In the genomic region with DNA sequence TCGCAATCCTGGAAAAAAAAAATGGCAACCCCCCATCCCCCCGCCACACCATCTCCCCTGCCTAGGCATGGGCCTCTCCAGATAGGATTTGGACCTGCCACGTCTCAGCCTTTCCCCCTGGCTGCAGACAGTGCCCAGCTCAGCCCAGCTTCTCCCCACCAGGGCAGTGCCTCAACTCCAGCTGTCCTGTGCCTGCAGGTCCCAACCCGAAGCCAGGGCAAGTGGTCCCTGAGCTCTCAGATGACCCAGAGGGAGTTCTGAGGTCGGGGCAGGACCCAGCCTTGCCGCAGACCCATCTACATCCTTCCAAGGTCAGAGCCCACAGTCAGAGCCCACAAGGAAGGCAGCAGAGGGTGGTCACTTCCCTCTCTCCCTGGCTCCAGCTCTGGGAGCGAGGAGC, we compare ENCODE assay signal across 12 cellular contexts.
A peak's percentile ranks its signal among the peaks of the same experiment; 100 is the strongest.
DNase-seq lines count a peak whose midpoint lies in the region; ATAC-seq and TF ChIP-seq lines count a peak whose summit lies in the region.
"Had no signal": no experiment of that assay in that cellular context is flagged by ENCODE, and none has a peak within 500 bp of the region (broad histone marks: within the 10 kb centered on the region; RNA-seq: fewer than 3 reads in every experiment).

No MANE protein-coding gene starts in this region.

- H3K36me3 ChIP-seq in H7 (replicated peaks; ENCODE audit: control insufficient read depth, insufficient read depth, low read length) (no peaks in the 10 kb centered on the region), osteoblast (ENCODE audit: insufficient read depth, low read length) (no peaks in the 10 kb centered on the region)

- peak; percentile 58 for DNase-seq in H7
- peak; percentile 46 for DNase-seq in ecto neural progenitor cell (ENCODE audit: low spot score)
- DNase-seq in osteoblast (ENCODE audit: insufficient read length, low spot score, missing footprints): no peak
- no peak for DNase-seq in DMS53 treated with DMSO at 0.1 percent for 48 hours (lab: John Stamatoyannopoulos, UW; ENCODE audit: unreplicated experiment)
- DNase-seq in hepatic stellate cell (ENCODE audit: low spot score): no peak
- DNase-seq in NCI-H1105 treated with DMSO at 0.1 percent for 48 hours (lab: John Stamatoyannopoulos, UW): no peak
- DNase-seq: CD4-positive, alpha-beta memory T cell; DMS79 treated with DMSO at 0.1 percent for 48 hours; EL had no signal

- H3K27me3 ChIP-seq in H7 (ENCODE audit: control insufficient read depth, insufficient read depth, low read length): peaks cover 22% of the 10 kb centered on the region
- peaks cover 12% of the 10 kb centered on the region for H3K27me3 ChIP-seq in osteoblast (ENCODE audit: insufficient read depth, low read length)

- peaks cover 32% of the 10 kb centered on the region for H3K4me1 ChIP-seq in osteoblast (ENCODE audit: insufficient read depth, low read length)

- no peak for TF ChIP-seq CTCF in osteoblast (IDR thresholded peaks at IDR 0.05; ENCODE audit: extremely low read depth, low read depth, low read length)

- H3K79me2 ChIP-seq in osteoblast (ENCODE audit: insufficient read depth, low read length): no peaks in the 10 kb centered on the region

- peak overlapping the region; percentile 15 for H2AFZ ChIP-seq in osteoblast (ENCODE audit: low read length)

- H3K27ac ChIP-seq in osteoblast (ENCODE audit: low read depth, low read length): no peak overlapping the region
- H3K27ac ChIP-seq: HL-60 had no signal

- H4K20me1 ChIP-seq in osteoblast (ENCODE audit: insufficient read depth, low read length): no peaks in the 10 kb centered on the region

- no peak overlapping the region for H3K4me2 ChIP-seq in osteoblast (ENCODE audit: insufficient read depth, low read length)

- H3K9me3 ChIP-seq in osteoblast (ENCODE audit: low read depth, low read length): no peaks in the 10 kb centered on the region

- H3K4me3 ChIP-seq in H7 (ENCODE audit: insufficient read depth, low read depth, low read length) (no peak overlapping the region), osteoblast (ENCODE audit: insufficient read depth, low read length) (no peak overlapping the region)

- ATAC-seq in GM19455 (IDR thresholded peaks at IDR 0.05; ENCODE audit: unreplicated experiment): no peak
- ATAC-seq: HCT116 had no signal

Comparison
In these comparisons a context has a peak if more than half of its experiments do, and no peak if none do; other contexts are left out.
1. DNase-seq: peak in H7 (single experiment) and ecto neural progenitor cell (single experiment); none in osteoblast (single experiment), DMS53 treated with DMSO at 0.1 percent for 48 hours (single experiment), hepatic stellate cell (single experiment) and NCI-H1105 treated with DMSO at 0.1 percent for 48 hours (single experiment).